7 cellular contexts compared by ENCODE assay signal in the genomic region with DNA sequence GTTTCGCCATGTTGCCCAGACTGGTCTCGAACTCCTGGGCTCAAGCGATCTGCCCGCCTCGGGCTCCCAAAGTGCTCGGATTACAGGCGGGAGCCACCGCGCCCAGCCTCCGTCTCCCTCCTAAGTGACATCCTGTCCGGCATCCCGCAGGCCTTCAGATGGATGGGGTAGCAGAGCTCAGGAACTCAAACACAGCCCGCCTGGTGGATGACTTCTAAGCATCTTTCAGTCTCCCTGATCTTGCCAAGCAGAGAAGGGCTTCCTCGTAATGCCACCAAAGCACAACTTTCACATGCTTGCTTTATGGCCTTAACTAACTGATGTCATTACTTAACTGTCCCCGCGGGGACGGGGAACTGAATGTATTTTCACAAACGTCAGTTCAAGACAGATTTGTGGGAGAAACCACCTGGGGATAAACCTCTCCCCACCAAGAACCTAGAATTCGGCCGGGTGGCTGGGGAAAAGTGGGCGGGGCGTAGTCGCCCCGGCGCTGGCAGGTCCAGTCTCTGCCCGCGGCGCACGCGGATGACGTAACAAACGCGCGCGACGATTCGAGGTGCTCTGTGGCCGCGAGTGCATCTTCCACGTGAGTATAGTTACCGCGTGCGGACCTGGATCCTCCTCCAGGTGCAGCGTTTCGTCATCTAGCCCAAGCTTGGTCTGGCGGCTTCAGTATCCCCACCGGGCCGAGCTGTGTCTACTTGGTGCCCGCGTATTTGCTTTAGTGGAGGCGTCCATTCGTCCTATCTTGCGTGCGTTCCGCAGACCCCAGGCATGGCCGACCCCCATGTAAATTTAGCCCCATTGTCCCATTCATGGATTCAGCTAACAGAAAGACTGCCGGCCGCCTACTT. TPM values are rescaled to one million over a fixed set of nuclear protein-coding genes. Genes with fewer than 3 reads are reported as not detected.
DNase-seq lines count a peak whose midpoint lies in the region; ATAC-seq and TF ChIP-seq lines count a peak whose summit lies in the region.

A gene with protein sequence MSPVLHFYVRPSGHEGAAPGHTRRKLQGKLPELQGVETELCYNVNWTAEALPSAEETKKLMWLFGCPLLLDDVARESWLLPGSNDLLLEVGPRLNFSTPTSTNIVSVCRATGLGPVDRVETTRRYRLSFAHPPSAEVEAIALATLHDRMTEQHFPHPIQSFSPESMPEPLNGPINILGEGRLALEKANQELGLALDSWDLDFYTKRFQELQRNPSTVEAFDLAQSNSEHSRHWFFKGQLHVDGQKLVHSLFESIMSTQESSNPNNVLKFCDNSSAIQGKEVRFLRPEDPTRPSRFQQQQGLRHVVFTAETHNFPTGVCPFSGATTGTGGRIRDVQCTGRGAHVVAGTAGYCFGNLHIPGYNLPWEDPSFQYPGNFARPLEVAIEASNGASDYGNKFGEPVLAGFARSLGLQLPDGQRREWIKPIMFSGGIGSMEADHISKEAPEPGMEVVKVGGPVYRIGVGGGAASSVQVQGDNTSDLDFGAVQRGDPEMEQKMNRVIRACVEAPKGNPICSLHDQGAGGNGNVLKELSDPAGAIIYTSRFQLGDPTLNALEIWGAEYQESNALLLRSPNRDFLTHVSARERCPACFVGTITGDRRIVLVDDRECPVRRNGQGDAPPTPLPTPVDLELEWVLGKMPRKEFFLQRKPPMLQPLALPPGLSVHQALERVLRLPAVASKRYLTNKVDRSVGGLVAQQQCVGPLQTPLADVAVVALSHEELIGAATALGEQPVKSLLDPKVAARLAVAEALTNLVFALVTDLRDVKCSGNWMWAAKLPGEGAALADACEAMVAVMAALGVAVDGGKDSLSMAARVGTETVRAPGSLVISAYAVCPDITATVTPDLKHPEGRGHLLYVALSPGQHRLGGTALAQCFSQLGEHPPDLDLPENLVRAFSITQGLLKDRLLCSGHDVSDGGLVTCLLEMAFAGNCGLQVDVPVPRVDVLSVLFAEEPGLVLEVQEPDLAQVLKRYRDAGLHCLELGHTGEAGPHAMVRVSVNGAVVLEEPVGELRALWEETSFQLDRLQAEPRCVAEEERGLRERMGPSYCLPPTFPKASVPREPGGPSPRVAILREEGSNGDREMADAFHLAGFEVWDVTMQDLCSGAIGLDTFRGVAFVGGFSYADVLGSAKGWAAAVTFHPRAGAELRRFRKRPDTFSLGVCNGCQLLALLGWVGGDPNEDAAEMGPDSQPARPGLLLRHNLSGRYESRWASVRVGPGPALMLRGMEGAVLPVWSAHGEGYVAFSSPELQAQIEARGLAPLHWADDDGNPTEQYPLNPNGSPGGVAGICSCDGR (N-terminal part only) (plus strand): TSS at position 539 of the 857 bp plus-strand sequence. CDS start 4,649 bp downstream, outside the sequence.

- peak within 1 kb of the TSS; percentile 94 for H3K4me2 ChIP-seq in skeletal muscle satellite cell (ENCODE audit: low read length)

- H3K9ac ChIP-seq in skeletal muscle satellite cell (ENCODE audit: low read depth, low read length) = peak within 1 kb of the TSS; percentile 92

- peaks cover 2% of the 10 kb centered on the region for H3K36me3 ChIP-seq in skeletal muscle satellite cell (ENCODE audit: insufficient read depth, low read length)

- H3K27me3 ChIP-seq in skeletal muscle satellite cell (ENCODE audit: control insufficient read depth, insufficient read depth, low read length) = no peaks in the 10 kb centered on the region

- peak; percentile 30 for ATAC-seq in GM18517 (IDR thresholded peaks at IDR 0.05; ENCODE audit: unreplicated experiment)
- ATAC-seq in HG03095 (IDR thresholded peaks at IDR 0.05; ENCODE audit: unreplicated experiment) = peak; percentile 35

- H3K4me3 ChIP-seq in iPS-18c (ENCODE audit: insufficient read depth, low read depth, low read length) = peak within 1 kb of the TSS; percentile 99
- peak within 1 kb of the TSS; percentile 93 for H3K4me3 ChIP-seq in skeletal muscle satellite cell (ENCODE audit: low read length)

- H3K9me3 ChIP-seq in iPS-18c (ENCODE audit: control insufficient read depth, insufficient read depth, low read length) (no peaks in the 10 kb centered on the region), skeletal muscle satellite cell (replicated peaks; ENCODE audit: low read length) (no peaks in the 10 kb centered on the region)

- in situ Hi-C loops in T47D (cut with HindIII; ENCODE audit: low pct_unique_long_range_greater_than_20kb, low sequenced_read_pairs) = no loop called here

- DNase-seq in NCI-H2171 (lab: John Stamatoyannopoulos, UW) (peak; percentile 96), T47D (ENCODE audit: low read depth in 1 of 2, low spot score in 1 of 2) (peak; percentile 70 to 96)

- no peak for TF ChIP-seq CTCF in VCaP (conservative IDR thresholded peaks at IDR 0.05)

- peaks cover 8% of the 10 kb centered on the region for H3K4me1 ChIP-seq in skeletal muscle satellite cell (ENCODE audit: control insufficient read depth, insufficient read depth, low read length)

- peak within 1 kb of the TSS; percentile 83 for H3K27ac ChIP-seq in VCaP

RNA-seq across cellular contexts. Expression of the gene that starts here (rescaled TPM):
- total RNA-seq in skeletal muscle satellite cell (2012; rRNA removed) = 53.0 and 58.8 TPM in 2 replicates

Comparison
In these comparisons a context has a peak if more than half of its experiments do, and no peak if none do; other contexts are left out.
1. Peak in every context shown above with its lines: DNase-seq, ATAC-seq, H3K4me3 ChIP-seq and H3K27ac ChIP-seq.